Comparison of ENCODE assay signal across 2 cellular contexts in genomic region chr2:159022019-159022418, GRCh38.
TF ChIP-seq lines count a peak whose summit lies in the region.

No MANE protein-coding gene starts in this region.

TF ChIP-seq in IMR-90, 13 proteins besides CTCF, POLR2A, EP300 and RAD21:
- TF ChIP-seq RCOR1 (IDR thresholded peaks at IDR 0.05; ENCODE audit: insufficient replicate concordance, low read length) (no peak), RFX5 (IDR thresholded peaks at IDR 0.05; ENCODE audit: low read depth, low read length) (no peak), MXI1 (IDR thresholded peaks at IDR 0.05; ENCODE audit: borderline replicate concordance, low read depth, low read length) (no peak), USF2 (IDR thresholded peaks at IDR 0.05; ENCODE audit: low read depth, low read length) (no peak), ELK1 (IDR thresholded peaks at IDR 0.05; ENCODE audit: borderline replicate concordance, low read depth, low read length) (no peak), BHLHE40 (IDR thresholded peaks at IDR 0.05; ENCODE audit: low read depth, low read length) (no peak)

TF ChIP-seq in endothelial cell of umbilical vein, 7 proteins besides CTCF, POLR2A, EP300 and RAD21:
- TF ChIP-seq MYC (IDR thresholded peaks at IDR 0.05; ENCODE audit: low read depth, low read length), result no peak
- no peak for TF ChIP-seq POLR2AphosphoS5 (IDR thresholded peaks at IDR 0.05; ENCODE audit: insufficient read depth, low read depth, low read length)
- no peak for TF ChIP-seq JUN (IDR thresholded peaks at IDR 0.05; ENCODE audit: borderline replicate concordance, insufficient read depth, insufficient read length, low read depth)
- TF ChIP-seq EZH2 (IDR thresholded peaks at IDR 0.05; ENCODE audit: borderline replicate concordance, low read depth, low read length, severe bottlenecking), result no peak
- no peak for TF ChIP-seq FOS (IDR thresholded peaks at IDR 0.05; ENCODE audit: borderline replicate concordance, insufficient read depth, low read length)
- no peak for TF ChIP-seq MAX (IDR thresholded peaks at IDR 0.05; ENCODE audit: insufficient read depth, insufficient read length)
- TF ChIP-seq GATA2 (IDR thresholded peaks at IDR 0.05; ENCODE audit: insufficient read depth, insufficient read length, low read depth, low read length), result no peak
TF ChIP-seq in endothelial cell of umbilical vein: peak in this region for 0.
